1 cellular context compared by ENCODE assay signal in the genomic region with DNA sequence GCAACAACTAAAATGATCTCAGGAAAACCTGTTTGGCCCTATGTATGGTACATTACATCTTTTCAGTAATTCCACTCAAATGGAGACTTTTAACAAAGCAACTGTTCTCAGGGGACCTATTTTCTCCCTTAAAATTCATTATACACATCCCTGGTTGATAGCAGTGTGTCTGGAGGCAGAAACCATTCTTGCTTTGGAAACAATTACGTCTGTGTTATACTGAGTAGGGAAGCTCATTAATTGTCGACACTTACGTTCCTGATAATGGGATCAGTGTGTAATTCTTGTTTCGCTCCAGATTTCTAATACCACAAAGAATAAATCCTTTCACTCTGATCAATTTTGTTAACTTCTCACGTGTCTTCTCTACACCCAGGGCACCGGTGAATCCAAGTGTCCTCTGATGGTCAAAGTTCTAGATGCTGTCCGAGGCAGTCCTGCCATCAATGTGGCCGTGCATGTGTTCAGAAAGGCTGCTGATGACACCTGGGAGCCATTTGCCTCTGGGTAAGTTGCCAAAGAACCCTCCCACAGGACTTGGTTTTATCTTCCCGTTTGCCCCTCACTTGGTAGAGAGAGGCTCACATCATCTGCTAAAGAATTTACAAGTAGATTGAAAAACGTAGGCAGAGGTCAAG.
TF ChIP-seq lines count a peak whose summit lies in the region.

No MANE protein-coding gene starts in this region.

TF ChIP-seq in neural cell, 6 proteins besides CTCF, POLR2A, EP300 and RAD21 (continued from another document):
- TF ChIP-seq, protein P1, sequence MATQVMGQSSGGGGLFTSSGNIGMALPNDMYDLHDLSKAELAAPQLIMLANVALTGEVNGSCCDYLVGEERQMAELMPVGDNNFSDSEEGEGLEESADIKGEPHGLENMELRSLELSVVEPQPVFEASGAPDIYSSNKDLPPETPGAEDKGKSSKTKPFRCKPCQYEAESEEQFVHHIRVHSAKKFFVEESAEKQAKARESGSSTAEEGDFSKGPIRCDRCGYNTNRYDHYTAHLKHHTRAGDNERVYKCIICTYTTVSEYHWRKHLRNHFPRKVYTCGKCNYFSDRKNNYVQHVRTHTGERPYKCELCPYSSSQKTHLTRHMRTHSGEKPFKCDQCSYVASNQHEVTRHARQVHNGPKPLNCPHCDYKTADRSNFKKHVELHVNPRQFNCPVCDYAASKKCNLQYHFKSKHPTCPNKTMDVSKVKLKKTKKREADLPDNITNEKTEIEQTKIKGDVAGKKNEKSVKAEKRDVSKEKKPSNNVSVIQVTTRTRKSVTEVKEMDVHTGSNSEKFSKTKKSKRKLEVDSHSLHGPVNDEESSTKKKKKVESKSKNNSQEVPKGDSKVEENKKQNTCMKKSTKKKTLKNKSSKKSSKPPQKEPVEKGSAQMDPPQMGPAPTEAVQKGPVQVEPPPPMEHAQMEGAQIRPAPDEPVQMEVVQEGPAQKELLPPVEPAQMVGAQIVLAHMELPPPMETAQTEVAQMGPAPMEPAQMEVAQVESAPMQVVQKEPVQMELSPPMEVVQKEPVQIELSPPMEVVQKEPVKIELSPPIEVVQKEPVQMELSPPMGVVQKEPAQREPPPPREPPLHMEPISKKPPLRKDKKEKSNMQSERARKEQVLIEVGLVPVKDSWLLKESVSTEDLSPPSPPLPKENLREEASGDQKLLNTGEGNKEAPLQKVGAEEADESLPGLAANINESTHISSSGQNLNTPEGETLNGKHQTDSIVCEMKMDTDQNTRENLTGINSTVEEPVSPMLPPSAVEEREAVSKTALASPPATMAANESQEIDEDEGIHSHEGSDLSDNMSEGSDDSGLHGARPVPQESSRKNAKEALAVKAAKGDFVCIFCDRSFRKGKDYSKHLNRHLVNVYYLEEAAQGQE (IDR thresholded peaks at IDR 0.05; ENCODE audit: borderline replicate concordance) = no peak
- TF ChIP-seq SMC3 (conservative IDR thresholded peaks at IDR 0.05; ENCODE audit: poor library complexity) (no peak), POLR2AphosphoS5 (IDR thresholded peaks at IDR 0.05) (no peak), TAF1 (IDR thresholded peaks at IDR 0.05; ENCODE audit: low read depth) (no peak)
